2 cellular contexts compared by ENCODE assay signal in the genomic region with DNA sequence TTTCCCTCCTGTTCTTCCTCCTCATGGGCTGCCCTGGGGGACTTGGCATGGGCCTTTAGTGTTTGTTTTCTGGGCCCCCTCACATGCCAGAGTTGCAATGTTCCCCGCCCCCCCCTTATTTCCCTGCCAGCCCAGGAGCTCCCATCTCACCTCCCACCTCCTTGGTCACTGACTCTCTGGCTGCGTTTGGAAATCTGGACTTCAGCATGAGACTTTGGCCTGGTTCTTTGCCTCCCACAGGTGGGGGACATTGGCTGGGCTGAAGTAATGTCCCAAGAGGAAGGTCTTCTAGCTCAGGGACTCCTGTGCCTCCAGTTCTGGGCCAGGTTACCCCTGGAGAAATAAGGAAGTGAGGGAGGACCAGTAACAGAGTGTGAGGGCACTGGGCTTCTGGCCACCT.
TF ChIP-seq lines count a peak whose summit lies in the region.

No MANE protein-coding gene starts in this region.

TF ChIP-seq in H1, 55 proteins besides CTCF, POLR2A, EP300 and RAD21:
- TF ChIP-seq FOSL1 (IDR thresholded peaks at IDR 0.05; ENCODE audit: insufficient read depth, low read depth, low read length) (no peak), PHF8 (conservative IDR thresholded peaks at IDR 0.05; ENCODE audit: low read depth, low read length) (no peak), GABPA (IDR thresholded peaks at IDR 0.05; ENCODE audit: borderline replicate concordance, insufficient read depth, low read length) (no peak), RXRA (IDR thresholded peaks at IDR 0.05; ENCODE audit: insufficient read depth, low read depth, low read length) (no peak), BCL11A (IDR thresholded peaks at IDR 0.05; ENCODE audit: low read depth in 2 of 2, low read length in 2 of 2) (no peak), NANOG (IDR thresholded peaks at IDR 0.05; ENCODE audit: insufficient read depth, low read depth, low read length, poor library complexity, severe bottlenecking) (no peak), CREB1 (IDR thresholded peaks at IDR 0.05) (no peak), CBX8 (IDR thresholded peaks at IDR 0.05; ENCODE audit: borderline replicate concordance, low read depth, low read length) (no peak), RBBP5 (IDR thresholded peaks at IDR 0.05; ENCODE audit: borderline replicate concordance, low read depth, low read length) (no peak), RNF2 (IDR thresholded peaks at IDR 0.05; ENCODE audit: borderline replicate concordance, low read depth, low read length, missing control alignments, poor library complexity, severe bottlenecking) (no peak), HDAC6 (IDR thresholded peaks at IDR 0.05; ENCODE audit: low read depth, low read length) (no peak), BACH1 (IDR thresholded peaks at IDR 0.05; ENCODE audit: low read length) (no peak), SRF (IDR thresholded peaks at IDR 0.05; ENCODE audit: low read depth, low read length) (no peak), CTBP2 (IDR thresholded peaks at IDR 0.05; ENCODE audit: borderline replicate concordance, insufficient read depth, insufficient read length, low read length) (no peak)
- TF ChIP-seq, protein P1, sequence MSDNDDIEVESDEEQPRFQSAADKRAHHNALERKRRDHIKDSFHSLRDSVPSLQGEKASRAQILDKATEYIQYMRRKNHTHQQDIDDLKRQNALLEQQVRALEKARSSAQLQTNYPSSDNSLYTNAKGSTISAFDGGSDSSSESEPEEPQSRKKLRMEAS (IDR thresholded peaks at IDR 0.05), result no peak

TF ChIP-seq in liver, 16 proteins besides CTCF, POLR2A, EP300 and RAD21:
- TF ChIP-seq TAF1 (conservative IDR thresholded peaks at IDR 0.05), result no peak
- TF ChIP-seq, protein P2, sequence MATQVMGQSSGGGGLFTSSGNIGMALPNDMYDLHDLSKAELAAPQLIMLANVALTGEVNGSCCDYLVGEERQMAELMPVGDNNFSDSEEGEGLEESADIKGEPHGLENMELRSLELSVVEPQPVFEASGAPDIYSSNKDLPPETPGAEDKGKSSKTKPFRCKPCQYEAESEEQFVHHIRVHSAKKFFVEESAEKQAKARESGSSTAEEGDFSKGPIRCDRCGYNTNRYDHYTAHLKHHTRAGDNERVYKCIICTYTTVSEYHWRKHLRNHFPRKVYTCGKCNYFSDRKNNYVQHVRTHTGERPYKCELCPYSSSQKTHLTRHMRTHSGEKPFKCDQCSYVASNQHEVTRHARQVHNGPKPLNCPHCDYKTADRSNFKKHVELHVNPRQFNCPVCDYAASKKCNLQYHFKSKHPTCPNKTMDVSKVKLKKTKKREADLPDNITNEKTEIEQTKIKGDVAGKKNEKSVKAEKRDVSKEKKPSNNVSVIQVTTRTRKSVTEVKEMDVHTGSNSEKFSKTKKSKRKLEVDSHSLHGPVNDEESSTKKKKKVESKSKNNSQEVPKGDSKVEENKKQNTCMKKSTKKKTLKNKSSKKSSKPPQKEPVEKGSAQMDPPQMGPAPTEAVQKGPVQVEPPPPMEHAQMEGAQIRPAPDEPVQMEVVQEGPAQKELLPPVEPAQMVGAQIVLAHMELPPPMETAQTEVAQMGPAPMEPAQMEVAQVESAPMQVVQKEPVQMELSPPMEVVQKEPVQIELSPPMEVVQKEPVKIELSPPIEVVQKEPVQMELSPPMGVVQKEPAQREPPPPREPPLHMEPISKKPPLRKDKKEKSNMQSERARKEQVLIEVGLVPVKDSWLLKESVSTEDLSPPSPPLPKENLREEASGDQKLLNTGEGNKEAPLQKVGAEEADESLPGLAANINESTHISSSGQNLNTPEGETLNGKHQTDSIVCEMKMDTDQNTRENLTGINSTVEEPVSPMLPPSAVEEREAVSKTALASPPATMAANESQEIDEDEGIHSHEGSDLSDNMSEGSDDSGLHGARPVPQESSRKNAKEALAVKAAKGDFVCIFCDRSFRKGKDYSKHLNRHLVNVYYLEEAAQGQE (IDR thresholded peaks at IDR 0.05), result no peak
- TF ChIP-seq HNF4A (conservative IDR thresholded peaks at IDR 0.05), result peak; percentile 94 to 96
- TF ChIP-seq FOXA2 (IDR thresholded peaks at IDR 0.05), result no peak
- no peak for TF ChIP-seq FOXA1 (IDR thresholded peaks at IDR 0.05)
- TF ChIP-seq RXRA (IDR thresholded peaks at IDR 0.05), result peak; percentile 59 to 86
- TF ChIP-seq NR2F2 (IDR thresholded peaks at IDR 0.05), result peak; percentile 17
- TF ChIP-seq JUND (IDR thresholded peaks at IDR 0.05), result peak in 1 of 2 donors; percentile 49
- TF ChIP-seq, protein P3, sequence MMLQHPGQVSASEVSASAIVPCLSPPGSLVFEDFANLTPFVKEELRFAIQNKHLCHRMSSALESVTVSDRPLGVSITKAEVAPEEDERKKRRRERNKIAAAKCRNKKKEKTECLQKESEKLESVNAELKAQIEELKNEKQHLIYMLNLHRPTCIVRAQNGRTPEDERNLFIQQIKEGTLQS (IDR thresholded peaks at IDR 0.05), result no peak
- peak in 1 of 2 donors; percentile 14 for TF ChIP-seq EGR1 (IDR thresholded peaks at IDR 0.05; ENCODE audit: low read depth in 2 of 2)
- TF ChIP-seq SP1 (IDR thresholded peaks at IDR 0.05), result peak; percentile 47
- TF ChIP-seq YY1 (IDR thresholded peaks at IDR 0.05), result peak; percentile 22
- TF ChIP-seq HNF4G (IDR thresholded peaks at IDR 0.05), result peak; percentile 91
- TF ChIP-seq, protein P1 (IDR thresholded peaks at IDR 0.05), result no peak
- TF ChIP-seq, protein P4, sequence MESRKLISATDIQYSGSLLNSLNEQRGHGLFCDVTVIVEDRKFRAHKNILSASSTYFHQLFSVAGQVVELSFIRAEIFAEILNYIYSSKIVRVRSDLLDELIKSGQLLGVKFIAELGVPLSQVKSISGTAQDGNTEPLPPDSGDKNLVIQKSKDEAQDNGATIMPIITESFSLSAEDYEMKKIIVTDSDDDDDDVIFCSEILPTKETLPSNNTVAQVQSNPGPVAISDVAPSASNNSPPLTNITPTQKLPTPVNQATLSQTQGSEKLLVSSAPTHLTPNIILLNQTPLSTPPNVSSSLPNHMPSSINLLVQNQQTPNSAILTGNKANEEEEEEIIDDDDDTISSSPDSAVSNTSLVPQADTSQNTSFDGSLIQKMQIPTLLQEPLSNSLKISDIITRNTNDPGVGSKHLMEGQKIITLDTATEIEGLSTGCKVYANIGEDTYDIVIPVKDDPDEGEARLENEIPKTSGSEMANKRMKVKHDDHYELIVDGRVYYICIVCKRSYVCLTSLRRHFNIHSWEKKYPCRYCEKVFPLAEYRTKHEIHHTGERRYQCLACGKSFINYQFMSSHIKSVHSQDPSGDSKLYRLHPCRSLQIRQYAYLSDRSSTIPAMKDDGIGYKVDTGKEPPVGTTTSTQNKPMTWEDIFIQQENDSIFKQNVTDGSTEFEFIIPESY (IDR thresholded peaks at IDR 0.05), result no peak
- TF ChIP-seq GABPA (IDR thresholded peaks at IDR 0.05 in 1 of 2, conservative IDR thresholded peaks at IDR 0.05 in 1 of 2), result no peak
